In the genomic region with DNA sequence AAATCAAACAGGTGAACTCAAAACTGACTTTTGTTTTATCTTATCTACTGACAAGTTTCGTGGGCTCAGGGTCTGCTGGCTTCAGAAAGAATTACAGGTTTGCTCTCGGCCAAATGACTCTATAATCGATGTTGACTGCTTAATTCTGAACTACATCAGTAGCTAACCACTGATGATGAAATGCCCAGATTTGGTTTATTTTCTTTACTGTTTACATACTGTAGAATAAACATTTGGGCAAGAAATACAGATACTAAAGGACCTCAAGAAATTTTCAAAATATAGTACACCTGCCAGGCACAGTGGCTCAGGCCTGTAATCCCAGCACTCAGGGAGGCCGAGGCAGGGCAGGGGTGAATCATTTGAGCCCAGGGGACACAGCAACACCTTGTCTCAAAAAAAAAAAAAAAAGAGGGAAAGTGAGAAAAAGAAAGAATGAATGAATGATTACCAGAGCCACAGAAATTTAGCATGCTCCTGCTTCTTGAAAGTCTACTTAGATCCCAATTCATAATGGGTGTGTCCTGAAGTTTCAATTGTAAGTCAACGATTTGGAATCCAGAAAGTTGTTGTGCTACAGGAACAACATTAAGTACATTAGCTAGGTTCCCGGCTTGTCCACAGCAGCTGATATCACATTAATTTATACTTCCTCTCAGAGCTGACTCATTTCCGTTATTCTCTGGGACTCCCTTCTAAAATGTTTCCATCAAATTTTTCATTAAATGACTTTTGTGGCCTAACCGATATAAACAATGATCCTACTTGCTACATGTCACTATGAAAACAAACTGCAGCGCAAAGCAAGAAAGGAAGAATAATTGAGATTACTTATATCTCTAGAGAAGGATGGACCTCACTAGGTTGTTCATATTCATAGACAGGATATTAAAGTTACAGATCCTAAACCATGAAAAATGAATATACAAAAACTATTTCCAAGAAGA, we compare ENCODE assay signal across 8 cellular contexts.
DNase-seq lines count a peak whose midpoint lies in the region; ATAC-seq and TF ChIP-seq lines count a peak whose summit lies in the region.

No MANE protein-coding gene starts in this region.

- no peak for DNase-seq in activated T-helper 1 cell treated with anti-CD3 and anti-CD28 coated beads, Interleukin-12 subunit alpha, Interleukin-12 subunit beta, Interleukin-2, Interleukin-4 antibody, amounts not matched to agents 30 ng/mL and 10 ng/mL and 1 ng/mL, durations not matched to agents 14 hours and 24 hours and 36 hours (ENCODE audit: low spot score)
- DNase-seq in lung (ENCODE audit: low spot score): no peak
- DNase-seq in NCI-H748 treated with DMSO at 0.1 percent for 48 hours (lab: John Stamatoyannopoulos, UW): no peak
- DNase-seq in stimulated activated naive CD4-positive, alpha-beta T cell (lab: John Stamatoyannopoulos, UW): no peak

- intact Hi-C loops in activated T-helper 1 cell treated with anti-CD3 and anti-CD28 coated beads, Interleukin-12 subunit alpha, Interleukin-12 subunit beta, Interleukin-2, Interleukin-4 antibody, amounts not matched to agents 30 ng/mL and 10 ng/mL and 1 ng/mL, durations not matched to agents 14 hours and 24 hours and 36 hours (cut with micrococcal nuclease): loop anchor here (1.0 to 10.0 kb wide), 9 partner anchors 10 to 562 kb away; partner anchors contain the start of genes MAP1LC3B2 and MED13L

- no peaks in the 10 kb centered on the region for H3K36me3 Mint-ChIP-seq in activated T-helper 1 cell treated with anti-CD3 and anti-CD28 coated beads, Interleukin-12 subunit alpha, Interleukin-12 subunit beta, Interleukin-2, Interleukin-4 antibody, amounts not matched to agents 30 ng/mL and 10 ng/mL and 1 ng/mL, durations not matched to agents 14 hours and 24 hours and 36 hours (ENCODE audit: low read depth)

- H4K20me1 ChIP-seq in BLaER1 treated with 17β-estradiol and CSF1 and Interleukin-3, amounts not matched to agents 10 nM and 100 nM: peaks cover 96 to 100% (median 100%) of the 10 kb centered on the region in 11 experiments

- H3K36me3 ChIP-seq in BLaER1 treated with 17β-estradiol and CSF1 and Interleukin-3, amounts not matched to agents 10 nM and 100 nM: peaks cover 0 to 8% (median 0%) of the 10 kb centered on the region in 11 experiments; a peak in 2 of 22 replicates
- H3K36me3 ChIP-seq in lung (ENCODE audit: control insufficient read depth in 2 of 2, insufficient read depth in 2 of 2, low read length in 2 of 2): no peaks in the 10 kb centered on the region

- peaks cover 37 to 82% (median 43%) of the 10 kb centered on the region in 10 experiments for H3K4me1 ChIP-seq in BLaER1 treated with 17β-estradiol and CSF1 and Interleukin-3, amounts not matched to agents 10 nM and 100 nM
- H3K4me1 ChIP-seq in lung (ENCODE audit: control insufficient read depth in 2 of 2, insufficient read depth in 2 of 2, low read length in 2 of 2): peaks cover 9 to 23% of the 10 kb centered on the region in 2 donors

- H3K27ac ChIP-seq in BLaER1 treated with 17β-estradiol and CSF1 and Interleukin-3, amounts not matched to agents 10 nM and 100 nM: peak overlapping the region in 10 of 11 experiments; percentile 0 to 59 (median 39); a peak in 11 of 22 replicates
- H3K27ac ChIP-seq in lung (ENCODE audit: low read depth in 1 of 2, low read length in 1 of 2): no peak overlapping the region

- H3K9me3 Mint-ChIP-seq in activated T-helper 1 cell treated with anti-CD3 and anti-CD28 coated beads, Interleukin-12 subunit alpha, Interleukin-12 subunit beta, Interleukin-2, Interleukin-4 antibody, amounts not matched to agents 30 ng/mL and 10 ng/mL and 1 ng/mL, durations not matched to agents 14 hours and 24 hours and 36 hours: no peaks in the 10 kb centered on the region

- H3K27me3 Mint-ChIP-seq in activated T-helper 1 cell treated with anti-CD3 and anti-CD28 coated beads, Interleukin-12 subunit alpha, Interleukin-12 subunit beta, Interleukin-2, Interleukin-4 antibody, amounts not matched to agents 30 ng/mL and 10 ng/mL and 1 ng/mL, durations not matched to agents 14 hours and 24 hours and 36 hours (ENCODE audit: insufficient read depth): no peaks in the 10 kb centered on the region

- peak overlapping the region in 6 of 11 experiments; percentile 5 to 52 (median 26); a peak in 7 of 22 replicates for H3K9ac ChIP-seq in BLaER1 treated with 17β-estradiol and CSF1 and Interleukin-3, amounts not matched to agents 10 nM and 100 nM

- H3K9me3 ChIP-seq in BLaER1 treated with 17β-estradiol and CSF1 and Interleukin-3, amounts not matched to agents 10 nM and 100 nM (replicated peaks in 1 of 11): 0 out of 22 replicates have a peak, but pooled peaks cover 0 to 3% (median 0%) of the 10 kb centered on the region in 11 experiments
- H3K9me3 ChIP-seq in lung (ENCODE audit: control insufficient read depth in 2 of 2, insufficient read depth in 1 of 2, low read length in 1 of 2): no peaks in the 10 kb centered on the region

- H3K4me3 Mint-ChIP-seq in activated T-helper 1 cell treated with anti-CD3 and anti-CD28 coated beads, Interleukin-12 subunit alpha, Interleukin-12 subunit beta, Interleukin-2, Interleukin-4 antibody, amounts not matched to agents 30 ng/mL and 10 ng/mL and 1 ng/mL, durations not matched to agents 14 hours and 24 hours and 36 hours: peak overlapping the region; percentile 45

- H3K4me2 ChIP-seq in BLaER1 treated with 17β-estradiol and CSF1 and Interleukin-3, amounts not matched to agents 10 nM and 100 nM: peak overlapping the region; percentile 45 to 93 (median 75)

- peak overlapping the region in 1 of 10 experiments; percentile 37; a peak in 2 of 20 replicates for H3K4me3 ChIP-seq in BLaER1 treated with 17β-estradiol and CSF1 and Interleukin-3, amounts not matched to agents 10 nM and 100 nM
- H3K4me3 ChIP-seq in lung: no peak overlapping the region

- no peaks in the 10 kb centered on the region for H3K27me3 ChIP-seq in BLaER1 treated with 17β-estradiol and CSF1 and Interleukin-3, amounts not matched to agents 10 nM and 100 nM
- H3K27me3 ChIP-seq in lung (ENCODE audit: control insufficient read depth, insufficient read depth): no peaks in the 10 kb centered on the region

- ATAC-seq in HG03135 (IDR thresholded peaks at IDR 0.05; ENCODE audit: unreplicated experiment): peak; percentile 59
- peak; percentile 34 for ATAC-seq in lung (ENCODE audit: insufficient read depth, low FRiP score)
- no peak for ATAC-seq in HG03469 (IDR thresholded peaks at IDR 0.05; ENCODE audit: unreplicated experiment)
- ATAC-seq in HG03521 (IDR thresholded peaks at IDR 0.05; ENCODE audit: unreplicated experiment): no peak

- H3K27ac Mint-ChIP-seq in activated T-helper 1 cell treated with anti-CD3 and anti-CD28 coated beads, Interleukin-12 subunit alpha, Interleukin-12 subunit beta, Interleukin-2, Interleukin-4 antibody, amounts not matched to agents 30 ng/mL and 10 ng/mL and 1 ng/mL, durations not matched to agents 14 hours and 24 hours and 36 hours: peak overlapping the region; percentile 81

- H3K4me1 Mint-ChIP-seq in activated T-helper 1 cell treated with anti-CD3 and anti-CD28 coated beads, Interleukin-12 subunit alpha, Interleukin-12 subunit beta, Interleukin-2, Interleukin-4 antibody, amounts not matched to agents 30 ng/mL and 10 ng/mL and 1 ng/mL, durations not matched to agents 14 hours and 24 hours and 36 hours (ENCODE audit: low read depth): peaks cover 52% of the 10 kb centered on the region

- no peak for TF ChIP-seq CTCF in lung (IDR thresholded peaks at IDR 0.05; ENCODE audit: control extremely low read depth, extremely low read depth)

- WGBS in lung, 2 donors: 33 to 36% methylated on average over 9 of the region's 9 CpGs

Comparison
In these comparisons a context has a peak if more than half of its experiments do, and no peak if none do; other contexts are left out.
1. H3K27ac ChIP-seq: peak in BLaER1 treated with 17β-estradiol and CSF1 and Interleukin-3, amounts not matched to agents 10 nM and 100 nM (10 of 11); none in lung (0 of 2).
2. ATAC-seq: peak in HG03135 (single experiment) and lung (single experiment); none in HG03469 (single experiment) and HG03521 (single experiment).